In genomic region chr5:9774472-9775079, GRCh38 we compare ENCODE assay signal across 16 cellular contexts.
DNase-seq lines count a peak whose midpoint lies in the region; ATAC-seq, FAIRE-seq and TF ChIP-seq lines count a peak whose summit lies in the region.
"Had no signal": no experiment of that assay in that cellular context is flagged by ENCODE, and none has a peak within 500 bp of the region (broad histone marks: within the 10 kb centered on the region; RNA-seq: fewer than 3 reads in every experiment).

No MANE protein-coding gene starts in this region.

- TF ChIP-seq CTCF in AG04449 (IDR thresholded peaks at IDR 0.05; ENCODE audit: insufficient read depth, low read length, missing control alignments) (peak; percentile 32), WTC11 (IDR thresholded peaks at IDR 0.05) (no peak)

- no peaks in the 10 kb centered on the region for H3K27me3 ChIP-seq in GM23248 (replicated peaks; ENCODE audit: insufficient read depth)
- H3K27me3 ChIP-seq: ascending aorta, heart left ventricle had no signal

- H3K4me2 ChIP-seq in GM23248 (ENCODE audit: unreplicated experiment) = no peak overlapping the region
- H3K4me2 ChIP-seq: KMS-11 had no signal

- H3K4me3 ChIP-seq in AG04449 (ENCODE audit: low read depth, low read length) (no peak overlapping the region), GM23248 (no peak overlapping the region)
- H3K4me3 ChIP-seq: ascending aorta, heart left ventricle had no signal

- no peak for DNase-seq in AG04449 (ENCODE audit: low read depth, low spot score)
- peak; percentile 79 for DNase-seq in GM23248
- peak; percentile 27 for DNase-seq in WTC11 (ENCODE audit: low spot score)
- peak; percentile 67 for DNase-seq in iris pigment epithelial cell (ENCODE audit: low read depth)
- DNase-seq in H54 (ENCODE audit: insufficient read length, low spot score) = no peak
- DNase-seq in SHP77 (lab: John Stamatoyannopoulos, UW) = no peak
- no peak for DNase-seq in RKO (ENCODE audit: low spot score)
- DNase-seq in T-helper 1 cell = no peak
- DNase-seq: activated CD8-positive, alpha-beta memory T cell treated with anti-CD3 and anti-CD28 coated beads, Interleukin-2, amount 50 U/mL, for 4 hours; CD8-positive, alpha-beta memory T cell; heart left ventricle; NCI-H510A treated with DMSO at 0.1 percent for 48 hours; stimulated activated naive CD8-positive, alpha-beta T cell treated with anti-CD3 and anti-CD28 coated beads, Interleukin-15, amount 100 ng/mL, for 72 hours had no signal

- no peak overlapping the region for H2AFZ ChIP-seq in GM23248

- ATAC-seq in WTC11 = peak; percentile 85
- ATAC-seq: heart left ventricle; stimulated activated naive CD8-positive, alpha-beta T cell treated with anti-CD3 and anti-CD28 coated beads, Interleukin-15, amount 100 ng/mL, for 72 hours had no signal

- H3K27ac ChIP-seq in GM23248 = 0 out of 2 replicates have a peak overlapping the region, but pooled peaks have one; percentile 21
- H3K27ac ChIP-seq: ascending aorta, heart left ventricle, KMS-11 had no signal

- H3F3A ChIP-seq in GM23248 (ENCODE audit: insufficient read depth) = no peaks in the 10 kb centered on the region

- no peaks in the 10 kb centered on the region for H4K20me1 ChIP-seq in GM23248 (ENCODE audit: insufficient read depth)

- no peaks in the 10 kb centered on the region for H3K36me3 ChIP-seq in GM23248 (ENCODE audit: low read depth)
- H3K36me3 ChIP-seq: ascending aorta, heart left ventricle had no signal

- WGBS in GM23248 (ENCODE audit: low coverage in 1 of 2, low lambda C conversion rate in 2 of 2, missing lambda C conversion rate in 2 of 2), 2 experiments = 10% methylated on average over 3 of the region's 3 CpGs

- H3K9me2 ChIP-seq in GM23248 (ENCODE audit: insufficient read depth) = no peaks in the 10 kb centered on the region

- H3K79me2 ChIP-seq in GM23248 (ENCODE audit: insufficient read depth) = no peaks in the 10 kb centered on the region

- in situ Hi-C loops in GM23248 (cut with MboI) = no loop called here

- peaks cover 13% of the 10 kb centered on the region for H3K4me1 ChIP-seq in GM23248 (ENCODE audit: insufficient read depth)
- H3K4me1 ChIP-seq: ascending aorta, heart left ventricle had no signal

- TF ChIP-seq POLR2A in H54 (IDR thresholded peaks at IDR 0.05; ENCODE audit: low read depth, low read length) = no peak

- H3K27me3 Mint-ChIP-seq in WTC11 (ENCODE audit: low read depth) = no peaks in the 10 kb centered on the region
- H3K27me3 Mint-ChIP-seq: CD8-positive, alpha-beta memory T cell; stimulated activated naive CD8-positive, alpha-beta T cell treated with anti-CD3 and anti-CD28 coated beads, Interleukin-15, amount 100 ng/mL, for 72 hours had no signal

- H3K9me3 ChIP-seq in GM23248 (ENCODE audit: low read depth) = no peaks in the 10 kb centered on the region
- H3K9me3 ChIP-seq: ascending aorta had no signal

- no peaks in the 10 kb centered on the region for H3K4me1 Mint-ChIP-seq in WTC11
- H3K4me1 Mint-ChIP-seq: CD8-positive, alpha-beta memory T cell; stimulated activated naive CD8-positive, alpha-beta T cell treated with anti-CD3 and anti-CD28 coated beads, Interleukin-15, amount 100 ng/mL, for 72 hours had no signal

- CTCF ChIA-PET in AG04449 (lab: Yijun Ruan, JAX) (interaction anchor here (0.8 to 3.8 kb wide), 26 partner anchors 9 to 474 kb away, joined by 3 to 41 read pairs (median 5); no protein-coding TSS in a partner anchor), WTC11 (lab: Charles Lee) (interaction anchor here (1.0 to 3.7 kb wide), 7 partner anchors 60 to 509 kb away, joined by 3 to 24 read pairs (median 6); no protein-coding TSS in a partner anchor)

- peaks cover 6% of the 10 kb centered on the region; the same call in 1 of the 2 replicates for H3K36me3 Mint-ChIP-seq in WTC11
- H3K36me3 Mint-ChIP-seq: CD8-positive, alpha-beta memory T cell had no signal

- no peak for FAIRE-seq in H54 (lab: Jason Lieb, UNC)

- H3K9ac ChIP-seq in GM23248 = no peak overlapping the region
- H3K9ac ChIP-seq: KMS-11 had no signal

- POLR2A ChIA-PET in AG04449 (lab: Yijun Ruan, JAX) (interaction anchor here (0.6 kb wide), 1 partner anchor 256 kb away, joined by 3 read pairs; no protein-coding TSS in a partner anchor), WTC11 (lab: Charles Lee) (no interaction called here)

- H3K9me3 Mint-ChIP-seq in WTC11 = peaks cover 22% of the 10 kb centered on the region

- H3K27ac Mint-ChIP-seq in WTC11 = no peak overlapping the region
- H3K27ac Mint-ChIP-seq: CD8-positive, alpha-beta memory T cell; stimulated activated naive CD8-positive, alpha-beta T cell treated with anti-CD3 and anti-CD28 coated beads, Interleukin-15, amount 100 ng/mL, for 72 hours; T-helper 2 cell treated with Interferon-gamma antibody and Interleukin-4, amounts not matched to agents 5 μg/mL and 100 μg/mL, for 36 hours had no signal

- no peak overlapping the region for H3K4me3 Mint-ChIP-seq in WTC11
- H3K4me3 Mint-ChIP-seq: CD8-positive, alpha-beta memory T cell; stimulated activated naive CD8-positive, alpha-beta T cell treated with anti-CD3 and anti-CD28 coated beads, Interleukin-15, amount 100 ng/mL, for 72 hours; T-helper 2 cell treated with Interferon-gamma antibody and Interleukin-4, amounts not matched to agents 5 μg/mL and 100 μg/mL, for 36 hours had no signal

TF ChIP-seq in WTC11, 78 proteins besides CTCF, POLR2A, EP300 and RAD21:
- TF ChIP-seq NFE2L1 (CRISPR knock-in tag; IDR thresholded peaks at IDR 0.05) (no peak), FOXJ3 (CRISPR knock-in tag; IDR thresholded peaks at IDR 0.05; ENCODE audit: borderline replicate concordance) (no peak), STAT6 (CRISPR knock-in tag; conservative IDR thresholded peaks at IDR 0.05; ENCODE audit: low read depth) (no peak), KAT7 (CRISPR knock-in tag; IDR thresholded peaks at IDR 0.05; ENCODE audit: borderline replicate concordance) (no peak), ZNF396 (CRISPR knock-in tag; IDR thresholded peaks at IDR 0.05; ENCODE audit: borderline replicate concordance) (no peak), CREM (CRISPR knock-in tag; IDR thresholded peaks at IDR 0.05) (no peak), OVOL2 (CRISPR knock-in tag; IDR thresholded peaks at IDR 0.05; ENCODE audit: borderline replicate concordance) (no peak), HMGXB4 (CRISPR knock-in tag; IDR thresholded peaks at IDR 0.05) (no peak), PRRX2 (CRISPR knock-in tag; IDR thresholded peaks at IDR 0.05) (no peak), JUN (CRISPR knock-in tag; IDR thresholded peaks at IDR 0.05) (no peak), ATF3 (CRISPR knock-in tag; conservative IDR thresholded peaks at IDR 0.05) (no peak)

Comparison
In these comparisons a context has a peak if more than half of its experiments do, and no peak if none do; other contexts are left out.
1. DNase-seq: peak in GM23248 (single experiment), WTC11 (single experiment) and iris pigment epithelial cell (single experiment); none in AG04449 (single experiment), H54 (single experiment), SHP77 (0 of 2), RKO (single experiment) and T-helper 1 cell (0 of 5).